8 cellular contexts compared by ENCODE assay signal in genomic region chr2:234308814-234309195, GRCh38.
DNase-seq lines count a peak whose midpoint lies in the region; ATAC-seq and TF ChIP-seq lines count a peak whose summit lies in the region.

No MANE protein-coding gene starts in this region.

- H3K27me3 Mint-ChIP-seq in activated naive CD4-positive, alpha-beta T cell treated with anti-CD3 and anti-CD28 coated beads, Interleukin-2, amount 10 ng/mL, durations not matched to agents 7 days and 5 days = no peaks in the 10 kb centered on the region
- no peaks in the 10 kb centered on the region for H3K27me3 Mint-ChIP-seq in type B pancreatic cell

- H3K36me3 Mint-ChIP-seq in activated naive CD4-positive, alpha-beta T cell treated with anti-CD3 and anti-CD28 coated beads, Interleukin-2, amount 10 ng/mL, durations not matched to agents 7 days and 5 days = peaks cover 16% of the 10 kb centered on the region
- H3K36me3 Mint-ChIP-seq in type B pancreatic cell = no peaks in the 10 kb centered on the region

- peak overlapping the region; percentile 46 for H3K4me3 Mint-ChIP-seq in activated naive CD4-positive, alpha-beta T cell treated with anti-CD3 and anti-CD28 coated beads, Interleukin-2, amount 10 ng/mL, durations not matched to agents 7 days and 5 days
- no peak overlapping the region for H3K4me3 Mint-ChIP-seq in type B pancreatic cell

- peak overlapping the region; percentile 97 for H3K27ac Mint-ChIP-seq in activated naive CD4-positive, alpha-beta T cell treated with anti-CD3 and anti-CD28 coated beads, Interleukin-2, amount 10 ng/mL, durations not matched to agents 7 days and 5 days
- H3K27ac Mint-ChIP-seq in type B pancreatic cell = peak overlapping the region; percentile 3

- TF ChIP-seq CTCF in mucosa of descending colon (IDR thresholded peaks at IDR 0.05) (no peak), type B pancreatic cell (conservative IDR thresholded peaks at IDR 0.05) (no peak)

- intact Hi-C loops in mucosa of descending colon (cut with DNase I, micrococcal nuclease) (no loop called here), posterior vena cava (cut with DNase I) (no loop called here)

- peak; percentile 25 for DNase-seq in GM03348 (ENCODE audit: low spot score)
- DNase-seq in NOMO-1 (lab: John Stamatoyannopoulos, UW; ENCODE audit: unreplicated experiment in 2 of 2) = peak; percentile 59 to 91
- DNase-seq in activated naive CD4-positive, alpha-beta T cell treated with anti-CD3 and anti-CD28 coated beads, Interleukin-2, amount 10 ng/mL, durations not matched to agents 7 days and 5 days = peak; percentile 80
- DNase-seq in mucosa of descending colon = peak in 1 of 3 donors; percentile 52
- DNase-seq in type B pancreatic cell (ENCODE audit: extremely low spot score, unreplicated experiment) = no peak
- DNase-seq in SW480 (ENCODE audit: low spot score) = no peak
- no peak for DNase-seq in posterior vena cava (ENCODE audit: low spot score)

- no peaks in the 10 kb centered on the region for H3K36me3 ChIP-seq in mucosa of descending colon (ENCODE audit: low read depth)

- H3K4me1 ChIP-seq in mucosa of descending colon (ENCODE audit: low read depth) = no peaks in the 10 kb centered on the region

- CTCF ChIA-PET in activated naive CD4-positive, alpha-beta T cell treated with anti-CD3 and anti-CD28 coated beads, Interleukin-2, amount 10 ng/mL, durations not matched to agents 7 days and 5 days (lab: Charles Lee) = interaction anchor here (0.7 to 3.7 kb wide), 7 partner anchors 14 to 173 kb away, joined by 3 to 24 read pairs (median 4); no protein-coding TSS in a partner anchor

- peaks cover 59% of the 10 kb centered on the region for H3K4me1 Mint-ChIP-seq in activated naive CD4-positive, alpha-beta T cell treated with anti-CD3 and anti-CD28 coated beads, Interleukin-2, amount 10 ng/mL, durations not matched to agents 7 days and 5 days
- peaks cover 26% of the 10 kb centered on the region for H3K4me1 Mint-ChIP-seq in type B pancreatic cell (ENCODE audit: unreplicated experiment)

- no peaks in the 10 kb centered on the region for H3K9me3 ChIP-seq in mucosa of descending colon

- peak; percentile 91 for ATAC-seq in GM21825 (IDR thresholded peaks at IDR 0.05; ENCODE audit: unreplicated experiment)
- ATAC-seq in mucosa of descending colon = peak; percentile 78

- H3K4me3 ChIP-seq in mucosa of descending colon = no peak overlapping the region

- H3K9me3 Mint-ChIP-seq in activated naive CD4-positive, alpha-beta T cell treated with anti-CD3 and anti-CD28 coated beads, Interleukin-2, amount 10 ng/mL, durations not matched to agents 7 days and 5 days = peaks cover 7% of the 10 kb centered on the region
- peaks cover 8% of the 10 kb centered on the region for H3K9me3 Mint-ChIP-seq in type B pancreatic cell

Comparison
In these comparisons a context has a peak if more than half of its experiments do, and no peak if none do; other contexts are left out.
1. DNase-seq: peak in GM03348 (single experiment), NOMO-1 (2 of 2) and activated naive CD4-positive, alpha-beta T cell treated with anti-CD3 and anti-CD28 coated beads, Interleukin-2, amount 10 ng/mL, durations not matched to agents 7 days and 5 days (single experiment); none in type B pancreatic cell (single experiment), SW480 (single experiment) and posterior vena cava (single experiment).